In genomic region chr6:87391334-87391733, GRCh38 we compare ENCODE assay signal across 8 cellular contexts. TPM values are rescaled to one million over a fixed set of nuclear protein-coding genes. Genes with fewer than 3 reads are reported as not detected.
DNase-seq lines count a peak whose midpoint lies in the region; ATAC-seq, FAIRE-seq and TF ChIP-seq lines count a peak whose summit lies in the region.

No MANE protein-coding gene starts in this region.

- FAIRE-seq in urothelium cell line (lab: Jason Lieb, UNC) = no peak

- H3K9me3 Mint-ChIP-seq in stimulated activated effector memory CD8-positive, alpha-beta T cell treated with anti-CD3 and anti-CD28 coated beads, Interleukin-12 subunit alpha, Interleukin-12 subunit beta, amount 100 ng/mL, for 72 hours = no peaks in the 10 kb centered on the region

- no peaks in the 10 kb centered on the region for H3K36me3 Mint-ChIP-seq in stimulated activated effector memory CD8-positive, alpha-beta T cell treated with anti-CD3 and anti-CD28 coated beads, Interleukin-12 subunit alpha, Interleukin-12 subunit beta, amount 100 ng/mL, for 72 hours

- no peak overlapping the region for H3K27ac ChIP-seq in right atrium auricular region

- DNase-seq in left ventricle myocardium superior (no peak), right atrium auricular region (ENCODE audit: low spot score) (no peak), OCI-M1 (lab: John Stamatoyannopoulos, UW) (peak; percentile 80), fibroblast of pulmonary artery (ENCODE audit: low read depth) (peak; percentile 48), urothelium cell line (ENCODE audit: low spot score) (peak; percentile 7)
- DNase-seq in stimulated activated naive CD8-positive, alpha-beta T cell treated with anti-CD3 and anti-CD28 coated beads, Interleukin-15, Interleukin-2, amounts not matched to agents 100 U/mL and 50 U/mL, for 24 hours = no peak
- DNase-seq in stimulated activated effector memory CD8-positive, alpha-beta T cell treated with anti-CD3 and anti-CD28 coated beads, Interleukin-12 subunit alpha, Interleukin-12 subunit beta, amount 100 ng/mL, for 72 hours (ENCODE audit: low spot score in 2 of 2) = no peak

- H3K27me3 ChIP-seq in right atrium auricular region = no peaks in the 10 kb centered on the region

- intact Hi-C loops in left ventricle myocardium superior (cut with micrococcal nuclease) = no loop called here

- H3K4me1 Mint-ChIP-seq in stimulated activated effector memory CD8-positive, alpha-beta T cell treated with anti-CD3 and anti-CD28 coated beads, Interleukin-12 subunit alpha, Interleukin-12 subunit beta, amount 100 ng/mL, for 72 hours = peaks cover 5% of the 10 kb centered on the region

- TF ChIP-seq CTCF in right atrium auricular region (IDR thresholded peaks at IDR 0.05) (peak in 1 of 2 donors; percentile 22), fibroblast of pulmonary artery (IDR thresholded peaks at IDR 0.05; ENCODE audit: low read length, missing control alignments) (peak; percentile 62)

- H3K4me3 Mint-ChIP-seq in stimulated activated effector memory CD8-positive, alpha-beta T cell treated with anti-CD3 and anti-CD28 coated beads, Interleukin-12 subunit alpha, Interleukin-12 subunit beta, amount 100 ng/mL, for 72 hours = no peak overlapping the region

- no peak overlapping the region for H3K27ac Mint-ChIP-seq in stimulated activated effector memory CD8-positive, alpha-beta T cell treated with anti-CD3 and anti-CD28 coated beads, Interleukin-12 subunit alpha, Interleukin-12 subunit beta, amount 100 ng/mL, for 72 hours

- H3K36me3 ChIP-seq in right atrium auricular region = no peaks in the 10 kb centered on the region

- H3K9me3 ChIP-seq in right atrium auricular region = no peaks in the 10 kb centered on the region

- ATAC-seq in left ventricle myocardium superior (peak; percentile 49), HG03439 (IDR thresholded peaks at IDR 0.05; ENCODE audit: unreplicated experiment) (peak; percentile 70)
- no peak for ATAC-seq in stimulated activated naive CD8-positive, alpha-beta T cell treated with anti-CD3 and anti-CD28 coated beads, Interleukin-15, Interleukin-2, amounts not matched to agents 100 U/mL and 50 U/mL, for 24 hours
- no peak for ATAC-seq in stimulated activated effector memory CD8-positive, alpha-beta T cell treated with anti-CD3 and anti-CD28 coated beads, Interleukin-12 subunit alpha, Interleukin-12 subunit beta, amount 100 ng/mL, for 72 hours

- H3K4me3 ChIP-seq in right atrium auricular region = no peak overlapping the region
- no peak overlapping the region for H3K4me3 ChIP-seq in fibroblast of pulmonary artery (replicated peaks; ENCODE audit: low read depth, low read length)

- no peaks in the 10 kb centered on the region for H3K4me1 ChIP-seq in right atrium auricular region

RNA-seq across cellular contexts. Expression of gene CFAP206, which starts 16.4 kb away (rescaled TPM):
- total RNA-seq in left ventricle myocardium superior (0.25 TPM), right atrium auricular region (under 1 TPM; 0.26 to 0.39 TPM)

RNA-seq across cellular contexts. Expression of gene C6orf163, which starts 46.7 kb away (rescaled TPM):
- total RNA-seq in left ventricle myocardium superior (1.7 TPM), right atrium auricular region (1 to 10 TPM; 1.5 TPM)

Comparison
In these comparisons a context has a peak if more than half of its experiments do, and no peak if none do; other contexts are left out.
1. ATAC-seq: peak in left ventricle myocardium superior (single experiment) and HG03439 (single experiment); none in stimulated activated naive CD8-positive, alpha-beta T cell treated with anti-CD3 and anti-CD28 coated beads, Interleukin-15, Interleukin-2, amounts not matched to agents 100 U/mL and 50 U/mL, for 24 hours (single experiment) and stimulated activated effector memory CD8-positive, alpha-beta T cell treated with anti-CD3 and anti-CD28 coated beads, Interleukin-12 subunit alpha, Interleukin-12 subunit beta, amount 100 ng/mL, for 72 hours (single experiment).
2. DNase-seq: peak in OCI-M1 (single experiment), fibroblast of pulmonary artery (single experiment) and urothelium cell line (single experiment); none in left ventricle myocardium superior (single experiment), right atrium auricular region (single experiment), stimulated activated naive CD8-positive, alpha-beta T cell treated with anti-CD3 and anti-CD28 coated beads, Interleukin-15, Interleukin-2, amounts not matched to agents 100 U/mL and 50 U/mL, for 24 hours (single experiment) and stimulated activated effector memory CD8-positive, alpha-beta T cell treated with anti-CD3 and anti-CD28 coated beads, Interleukin-12 subunit alpha, Interleukin-12 subunit beta, amount 100 ng/mL, for 72 hours (0 of 2).